33 cellular contexts compared by ENCODE assay signal in genomic region chr9:18923671-18924430, GRCh38.
"Had no signal": no experiment of that assay in that cellular context is flagged by ENCODE, and none has a peak within 500 bp of the region (broad histone marks: within the 10 kb centered on the region; RNA-seq: fewer than 3 reads in every experiment).

No MANE protein-coding gene starts in this region.

- H3K9me3 ChIP-seq: MG63 had no signal

- H3K4me3 ChIP-seq: MG63 had no signal

- H3K36me3 ChIP-seq: MG63 had no signal

- H3K27me3 ChIP-seq: MG63 had no signal

- DNase-seq: Karpas-422, Kasumi-1, MM.1S, MV-4-11, NCI-H1048, NCI-H1092, NCI-H1092 treated with DMSO at 0.1 percent for 48 hours, NCI-H1105, NCI-H1105 treated with DMSO at 0.1 percent for 48 hours, NCI-H1417, NCI-H1417 treated with DMSO at 0.1 percent for 48 hours, NCI-H1436, NCI-H1436 treated with DMSO at 0.1 percent for 48 hours, NCI-H146, NCI-H1694, NCI-H1694 treated with DMSO at 0.1 percent for 48 hours, NCI-H187, NCI-H187 treated with DMSO at 0.1 percent for 48 hours, NCI-H1930, NCI-H2029, NCI-H2029 treated with DMSO at 0.1 percent for 48 hours, NCI-H2081, NCI-H2081 treated with DMSO at 0.1 percent for 48 hours, NCI-H2107, NCI-H2171, NCI-H2171 treated with DMSO at 0.1 percent for 48 hours, NCI-H2227 treated with DMSO at 0.1 percent for 48 hours, NCI-H226, NCI-H446, NCI-H446 treated with DMSO at 0.1 percent for 48 hours, NCI-H510A, NCI-H510A treated with DMSO at 0.1 percent for 48 hours had no signal
